Comparison of ENCODE assay signal across 16 cellular contexts in the genomic region with DNA sequence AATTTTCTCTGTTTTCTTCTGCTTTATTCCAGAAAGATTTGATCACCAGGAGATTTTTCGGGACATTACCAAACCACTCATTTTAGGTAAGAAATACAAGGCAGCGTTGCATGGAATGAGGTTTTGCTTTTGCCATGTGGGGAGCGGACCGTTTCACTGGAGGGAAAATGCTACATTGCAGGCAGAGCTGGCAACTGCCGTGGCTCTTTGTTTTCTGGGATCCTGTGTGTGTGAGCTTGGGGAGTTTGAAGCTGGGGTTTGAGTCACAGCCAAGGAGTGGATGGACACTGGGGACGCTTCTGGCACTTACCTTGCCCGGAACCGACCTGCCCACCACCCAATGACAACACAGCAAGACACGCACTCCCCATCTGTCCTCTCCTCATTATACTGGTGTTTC.
DNase-seq lines count a peak whose midpoint lies in the region; ATAC-seq and TF ChIP-seq lines count a peak whose summit lies in the region.
"Had no signal": no experiment of that assay in that cellular context is flagged by ENCODE, and none has a peak within 500 bp of the region (broad histone marks: within the 10 kb centered on the region; RNA-seq: fewer than 3 reads in every experiment).

No MANE protein-coding gene starts in this region.

- H3K36me3 ChIP-seq in mucosa of descending colon (ENCODE audit: low read depth) = no peaks in the 10 kb centered on the region

- TF ChIP-seq POLR2A in erythroblast (IDR thresholded peaks at IDR 0.05; ENCODE audit: low read length) = no peak

- H3K27me3 Mint-ChIP-seq in activated naive CD8-positive, alpha-beta T cell treated with anti-CD3 and anti-CD28 coated beads, Interleukin-2, amount 10 ng/mL, durations not matched to agents 7 days and 5 days = no peaks in the 10 kb centered on the region
- no peaks in the 10 kb centered on the region for H3K27me3 Mint-ChIP-seq in central memory CD8-positive, alpha-beta T cell

- no peak for TF ChIP-seq CTCF in mucosa of descending colon (IDR thresholded peaks at IDR 0.05)

- no peaks in the 10 kb centered on the region for H3K9me3 Mint-ChIP-seq in activated naive CD8-positive, alpha-beta T cell treated with anti-CD3 and anti-CD28 coated beads, Interleukin-2, amount 10 ng/mL, durations not matched to agents 7 days and 5 days
- H3K9me3 Mint-ChIP-seq in central memory CD8-positive, alpha-beta T cell = no peaks in the 10 kb centered on the region
- H3K9me3 Mint-ChIP-seq: HFFc6 had no signal

- intact Hi-C loops in posterior vena cava (cut with DNase I) = no loop called here
- intact Hi-C loops in mucosa of descending colon (cut with DNase I, micrococcal nuclease) = no loop called here

- peaks cover 28% of the 10 kb centered on the region for H3K4me1 Mint-ChIP-seq in activated naive CD8-positive, alpha-beta T cell treated with anti-CD3 and anti-CD28 coated beads, Interleukin-2, amount 10 ng/mL, durations not matched to agents 7 days and 5 days
- peaks cover 50% of the 10 kb centered on the region for H3K4me1 Mint-ChIP-seq in central memory CD8-positive, alpha-beta T cell

- DNase-seq in activated naive CD8-positive, alpha-beta T cell treated with anti-CD3 and anti-CD28 coated beads, Interleukin-2, amount 10 ng/mL, durations not matched to agents 7 days and 5 days = no peak
- no peak for DNase-seq in central memory CD8-positive, alpha-beta T cell (ENCODE audit: low spot score in 2 of 2)
- DNase-seq in medulla oblongata (ENCODE audit: extremely low spot score) (peak; percentile 53), posterior vena cava (ENCODE audit: low spot score) (peak; percentile 41), erythroblast (lab: John Stamatoyannopoulos, UW) (no peak), mucosa of descending colon (no peak)
- DNase-seq: DMS79, HFFc6, NCI-H1417 treated with DMSO at 0.1 percent for 48 hours, NCI-H1930, NCI-H345, NCI-H524 treated with DMSO at 0.1 percent for 48 hours, PC-9, SIG-M5 had no signal

- H3K27ac Mint-ChIP-seq in activated naive CD8-positive, alpha-beta T cell treated with anti-CD3 and anti-CD28 coated beads, Interleukin-2, amount 10 ng/mL, durations not matched to agents 7 days and 5 days = peak overlapping the region; percentile 67
- H3K27ac Mint-ChIP-seq in central memory CD8-positive, alpha-beta T cell (ENCODE audit: low read depth) = peak overlapping the region; percentile 53
- H3K27ac Mint-ChIP-seq: HFFc6 had no signal

- H3K36me3 Mint-ChIP-seq in activated naive CD8-positive, alpha-beta T cell treated with anti-CD3 and anti-CD28 coated beads, Interleukin-2, amount 10 ng/mL, durations not matched to agents 7 days and 5 days = peaks cover 8% of the 10 kb centered on the region
- peaks cover 15% of the 10 kb centered on the region for H3K36me3 Mint-ChIP-seq in central memory CD8-positive, alpha-beta T cell (ENCODE audit: insufficient read depth)

- no peak overlapping the region for H3K4me3 Mint-ChIP-seq in activated naive CD8-positive, alpha-beta T cell treated with anti-CD3 and anti-CD28 coated beads, Interleukin-2, amount 10 ng/mL, durations not matched to agents 7 days and 5 days
- H3K4me3 Mint-ChIP-seq in central memory CD8-positive, alpha-beta T cell = no peak overlapping the region
- H3K4me3 Mint-ChIP-seq: HFFc6 had no signal

- ATAC-seq in activated naive CD8-positive, alpha-beta T cell treated with anti-CD3 and anti-CD28 coated beads, Interleukin-2, amount 10 ng/mL, durations not matched to agents 7 days and 5 days (ENCODE audit: low read depth) = no peak
- no peak for ATAC-seq in central memory CD8-positive, alpha-beta T cell (replicated peaks; ENCODE audit: extremely low read depth, poor library complexity, severe bottlenecking)
- no peak for ATAC-seq in GM19324 (IDR thresholded peaks at IDR 0.05; ENCODE audit: low FRiP score, unreplicated experiment)
- ATAC-seq in mucosa of descending colon = no peak
- no peak for ATAC-seq in HG03135 (IDR thresholded peaks at IDR 0.05; ENCODE audit: unreplicated experiment)

- H3K4me3 ChIP-seq in mucosa of descending colon = no peak overlapping the region
- H3K4me3 ChIP-seq: PC-9 had no signal

- POLR2A ChIA-PET in activated naive CD8-positive, alpha-beta T cell treated with anti-CD3 and anti-CD28 coated beads, Interleukin-2, amount 10 ng/mL, durations not matched to agents 7 days and 5 days (lab: Charles Lee) = no interaction called here

- no peaks in the 10 kb centered on the region for H3K9me3 ChIP-seq in mucosa of descending colon

- no peaks in the 10 kb centered on the region for H3K4me1 ChIP-seq in mucosa of descending colon (ENCODE audit: low read depth)

Comparison
In these comparisons a context has a peak if more than half of its experiments do, and no peak if none do; other contexts are left out.
1. DNase-seq: peak in medulla oblongata (single experiment) and posterior vena cava (single experiment); none in activated naive CD8-positive, alpha-beta T cell treated with anti-CD3 and anti-CD28 coated beads, Interleukin-2, amount 10 ng/mL, durations not matched to agents 7 days and 5 days (single experiment), central memory CD8-positive, alpha-beta T cell (0 of 2), erythroblast (0 of 2) and mucosa of descending colon (0 of 3).